Comparison of ENCODE assay signal across 15 cellular contexts in the genomic region with DNA sequence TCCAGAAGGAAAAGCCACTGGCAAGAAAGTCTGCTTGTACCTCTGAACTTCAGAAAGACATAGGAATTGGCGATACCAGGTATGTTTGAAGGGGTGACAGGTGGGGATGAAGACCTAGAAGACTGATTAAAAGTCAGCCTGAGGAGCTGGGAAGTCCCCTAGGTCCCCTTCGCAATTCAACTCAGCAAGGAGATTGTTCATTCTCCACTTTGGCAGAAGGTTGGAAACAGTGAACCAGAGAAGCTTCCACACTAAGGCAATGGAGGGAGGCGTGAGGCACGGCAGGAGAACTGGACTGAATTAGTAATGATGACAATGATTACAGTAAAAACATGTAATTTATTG.
A peak's percentile ranks its signal among the peaks of the same experiment; 100 is the strongest.
DNase-seq lines count a peak whose midpoint lies in the region; ATAC-seq and TF ChIP-seq lines count a peak whose summit lies in the region.
"Had no signal": no experiment of that assay in that cellular context is flagged by ENCODE, and none has a peak within 500 bp of the region (broad histone marks: within the 10 kb centered on the region; RNA-seq: fewer than 3 reads in every experiment).

No MANE protein-coding gene starts in this region.

- WGBS in heart right ventricle, 2 donors = 87 to 92% methylated on average over 4 of the region's 4 CpGs
- 88 to 91% methylated on average over 4 of the region's 4 CpGs for WGBS in esophagus squamous epithelium, 2 donors
- WGBS in prostate gland = 90% methylated on average over 4 of the region's 4 CpGs

- TF ChIP-seq CTCF in Loucy (conservative IDR thresholded peaks at IDR 0.05; ENCODE audit: low read length) = no peak
- TF ChIP-seq CTCF in heart right ventricle (IDR thresholded peaks at IDR 0.05) = no peak
- TF ChIP-seq CTCF in esophagus squamous epithelium (IDR thresholded peaks at IDR 0.05) = no peak
- no peak for TF ChIP-seq CTCF in prostate gland (IDR thresholded peaks at IDR 0.05)

- H3F3A ChIP-seq in Loucy (ENCODE audit: low read depth) = no peaks in the 10 kb centered on the region

- DNase-seq in heart right ventricle = no peak
- no peak for DNase-seq in esophagus squamous epithelium (lab: John Stamatoyannopoulos, UW)
- DNase-seq in activated effector memory CD4-positive, alpha-beta T cell treated with anti-CD3 and anti-CD28 coated beads, Interleukin-2, amount 50 U/mL, for 16 hours = no peak
- DNase-seq in prostate gland (ENCODE audit: low spot score) = no peak
- DNase-seq: activated CD4-positive, alpha-beta T cell treated with anti-CD3 and anti-CD28 coated beads, Interleukin-2, amount 10 ng/mL, durations not matched to agents 7 days and 5 days; effector memory CD8-positive, alpha-beta T cell; gastrocnemius medialis; left cardiac atrium; NCI-H2227 treated with DMSO at 0.1 percent for 48 hours had no signal

- H3K4me3 ChIP-seq in Loucy (ENCODE audit: low read length, poor library complexity, severe bottlenecking) (peak overlapping the region; percentile 8), heart right ventricle (no peak overlapping the region), esophagus squamous epithelium (no peak overlapping the region), prostate gland (no peak overlapping the region)
- H3K4me3 ChIP-seq: gastrocnemius medialis, right atrium auricular region had no signal

- no peaks in the 10 kb centered on the region for H3K36me3 ChIP-seq in Loucy (ENCODE audit: insufficient read depth, low read length)
- H3K36me3 ChIP-seq in heart right ventricle = no peaks in the 10 kb centered on the region
- H3K36me3 ChIP-seq in esophagus squamous epithelium = no peaks in the 10 kb centered on the region
- no peaks in the 10 kb centered on the region for H3K36me3 ChIP-seq in prostate gland
- H3K36me3 ChIP-seq: gastrocnemius medialis, right atrium auricular region had no signal

- H3K4me2 ChIP-seq in Loucy (ENCODE audit: low read depth, low read length, poor library complexity, severe bottlenecking) = peak overlapping the region; percentile 58

- peak; percentile 69 for ATAC-seq in GM18907 (IDR thresholded peaks at IDR 0.05; ENCODE audit: unreplicated experiment)
- peak; percentile 42 for ATAC-seq in GM21717 (IDR thresholded peaks at IDR 0.05; ENCODE audit: unreplicated experiment)
- peak; percentile 38 for ATAC-seq in HG03045 (IDR thresholded peaks at IDR 0.05; ENCODE audit: unreplicated experiment)
- no peak for ATAC-seq in heart right ventricle
- ATAC-seq: effector memory CD8-positive, alpha-beta T cell; gastrocnemius medialis; left cardiac atrium had no signal

- H2AFZ ChIP-seq in Loucy (ENCODE audit: low read length) = peak overlapping the region; percentile 53

- no peaks in the 10 kb centered on the region for H3K9me2 ChIP-seq in Loucy (replicated peaks; ENCODE audit: low read depth, low read length)

- H3K4me1 ChIP-seq in Loucy (ENCODE audit: insufficient read depth, low read length, poor library complexity, severe bottlenecking) (peaks cover 39% of the 10 kb centered on the region), heart right ventricle (no peaks in the 10 kb centered on the region), esophagus squamous epithelium (no peaks in the 10 kb centered on the region), prostate gland (replicated peaks) (no peaks in the 10 kb centered on the region)
- H3K4me1 ChIP-seq: gastrocnemius medialis, right atrium auricular region had no signal

- H3K27ac ChIP-seq in heart right ventricle (no peak overlapping the region), esophagus squamous epithelium (no peak overlapping the region), prostate gland (no peak overlapping the region)
- H3K27ac ChIP-seq: gastrocnemius medialis, HL-60, right atrium auricular region had no signal

- no peaks in the 10 kb centered on the region for H3K79me2 ChIP-seq in Loucy (ENCODE audit: insufficient read depth, low read length)

- H3K27me3 ChIP-seq in Loucy (ENCODE audit: insufficient read depth, low read length, poor library complexity, severe bottlenecking) (no peaks in the 10 kb centered on the region), heart right ventricle (no peaks in the 10 kb centered on the region), esophagus squamous epithelium (no peaks in the 10 kb centered on the region), prostate gland (replicated peaks; ENCODE audit: insufficient read depth) (no peaks in the 10 kb centered on the region)
- H3K27me3 ChIP-seq: gastrocnemius medialis, right atrium auricular region had no signal

- H3K9me3 ChIP-seq in Loucy (ENCODE audit: insufficient read depth, low read depth, low read length) (0 out of 2 replicates have a peak, but pooled peaks cover 2% of the 10 kb centered on the region), heart right ventricle (peaks cover 0 to 6% (median 0%) of the 10 kb centered on the region in 11 donors), esophagus squamous epithelium (no peaks in the 10 kb centered on the region), prostate gland (no peaks in the 10 kb centered on the region)
- H3K9me3 ChIP-seq: gastrocnemius medialis, right atrium auricular region had no signal

- H4K20me1 ChIP-seq in Loucy (ENCODE audit: insufficient read depth, low read length, poor library complexity, severe bottlenecking) = no peaks in the 10 kb centered on the region

- intact Hi-C loops in heart right ventricle (cut with DNase I) (no loop called here), esophagus squamous epithelium (cut with DNase I) (no loop called here), prostate gland (cut with DNase I) (no loop called here)

- H3K9ac ChIP-seq in Loucy (ENCODE audit: low read depth, low read length, poor library complexity, severe bottlenecking) = no peak overlapping the region

- TF ChIP-seq POLR2A in esophagus squamous epithelium (IDR thresholded peaks at IDR 0.05) (no peak), prostate gland (IDR thresholded peaks at IDR 0.05) (no peak)

Comparison
In these comparisons a context has a peak if more than half of its experiments do, and no peak if none do; other contexts are left out.
1. ATAC-seq: peak in GM18907 (single experiment), GM21717 (single experiment) and HG03045 (single experiment); none in heart right ventricle (0 of 8).